ENCODE assay signal across 23 cellular contexts in the genomic region with DNA sequence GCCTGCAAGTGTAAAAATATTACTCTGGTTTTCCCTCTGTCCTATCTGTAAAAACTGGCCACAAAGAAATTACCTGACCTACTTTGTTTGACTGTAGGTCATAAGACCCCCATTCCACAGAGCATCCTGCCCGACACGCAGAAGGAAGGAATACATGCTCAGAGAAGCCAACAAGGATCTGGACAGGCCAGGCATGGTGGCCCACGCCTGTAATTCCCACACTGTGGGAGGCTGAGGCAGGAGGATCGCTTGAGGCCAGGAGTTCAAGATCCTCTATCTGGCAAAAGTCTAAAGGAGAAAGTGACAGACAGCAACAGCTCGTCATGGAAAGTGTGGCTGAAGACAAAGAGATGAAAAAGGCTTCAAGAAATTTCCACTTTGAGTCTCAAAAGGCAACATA.
"Had no signal": no experiment of that assay in that cellular context is flagged by ENCODE, and none has a peak within 500 bp of the region (broad histone marks: within the 10 kb centered on the region; RNA-seq: fewer than 3 reads in every experiment).

No MANE protein-coding gene starts in this region.

- H3K27me3 ChIP-seq: adrenal gland, ascending aorta, dorsolateral prefrontal cortex, esophagus muscularis mucosa, right lobe of liver, upper lobe of left lung had no signal

- H3K36me3 Mint-ChIP-seq: natural killer cell treated with Interleukin-12 subunit alpha and Interleukin-12 subunit beta and Interleukin-15 and Interleukin-18, amount 100 ng/mL, for 72 hours had no signal

- H3K27ac Mint-ChIP-seq: activated CD4-positive, alpha-beta memory T cell treated with anti-CD3 and anti-CD28 coated beads, Interleukin-2, amount 10 ng/mL, durations not matched to agents 7 days and 5 days; activated CD4-positive, alpha-beta T cell treated with anti-CD3 and anti-CD28 coated beads for 36 hours; activated naive CD4-positive, alpha-beta T cell treated with anti-CD3 and anti-CD28 coated beads for 36 hours; effector memory CD8-positive, alpha-beta T cell had no signal

- H3K36me3 ChIP-seq: adrenal gland, ascending aorta, esophagus muscularis mucosa, right lobe of liver, upper lobe of left lung had no signal

- ATAC-seq: activated CD4-positive, alpha-beta T cell treated with anti-CD3 and anti-CD28 coated beads for 36 hours; effector memory CD8-positive, alpha-beta T cell; left ventricle myocardium superior; natural killer cell treated with Interleukin-12 subunit alpha and Interleukin-12 subunit beta and Interleukin-15 and Interleukin-18, amount 100 ng/mL, for 72 hours; right lobe of liver had no signal

- H3K4me3 Mint-ChIP-seq: activated CD4-positive, alpha-beta memory T cell treated with anti-CD3 and anti-CD28 coated beads, Interleukin-2, amount 10 ng/mL, durations not matched to agents 7 days and 5 days; activated CD4-positive, alpha-beta T cell treated with anti-CD3 and anti-CD28 coated beads for 36 hours; activated naive CD4-positive, alpha-beta T cell treated with anti-CD3 and anti-CD28 coated beads for 36 hours; effector memory CD8-positive, alpha-beta T cell; natural killer cell treated with Interleukin-12 subunit alpha and Interleukin-12 subunit beta and Interleukin-15 and Interleukin-18, amount 100 ng/mL, for 72 hours had no signal

- H3K9me3 Mint-ChIP-seq: activated CD4-positive, alpha-beta memory T cell treated with anti-CD3 and anti-CD28 coated beads, Interleukin-2, amount 10 ng/mL, durations not matched to agents 7 days and 5 days; activated naive CD4-positive, alpha-beta T cell treated with anti-CD3 and anti-CD28 coated beads for 36 hours; effector memory CD8-positive, alpha-beta T cell; natural killer cell treated with Interleukin-12 subunit alpha and Interleukin-12 subunit beta and Interleukin-15 and Interleukin-18, amount 100 ng/mL, for 72 hours had no signal

- H3K4me3 ChIP-seq: adrenal gland, ascending aorta, dorsolateral prefrontal cortex, esophagus muscularis mucosa, right lobe of liver, upper lobe of left lung had no signal

- H3K27me3 Mint-ChIP-seq: activated CD4-positive, alpha-beta memory T cell treated with anti-CD3 and anti-CD28 coated beads, Interleukin-2, amount 10 ng/mL, durations not matched to agents 7 days and 5 days; activated CD4-positive, alpha-beta T cell treated with anti-CD3 and anti-CD28 coated beads for 36 hours; effector memory CD8-positive, alpha-beta T cell; natural killer cell treated with Interleukin-12 subunit alpha and Interleukin-12 subunit beta and Interleukin-15 and Interleukin-18, amount 100 ng/mL, for 72 hours had no signal

- H3K27ac ChIP-seq: adrenal gland, ascending aorta, esophagus muscularis mucosa, parathyroid adenoma, right lobe of liver, upper lobe of left lung had no signal

- DNase-seq: activated CD4-positive, alpha-beta memory T cell treated with anti-CD3 and anti-CD28 coated beads, Interleukin-2, amount 10 ng/mL, durations not matched to agents 7 days and 5 days; activated CD4-positive, alpha-beta T cell treated with anti-CD3 and anti-CD28 coated beads for 36 hours; activated effector memory CD4-positive, alpha-beta T cell treated with Interleukin-2 at 50 U/mL for 16 hours; activated naive CD4-positive, alpha-beta T cell treated with anti-CD3 and anti-CD28 coated beads for 36 hours; central memory CD4-positive, alpha-beta T cell; effector memory CD8-positive, alpha-beta T cell; hippocampal formation; kidney glomerular epithelial cell; left ventricle myocardium superior; mammary epithelial cell; midbrain; small intestine; stimulated activated CD4-positive, alpha-beta T cell treated with anti-CD3 and anti-CD28 coated beads, Interleukin-15, amount 100 ng/mL, for 24 hours; stimulated activated naive CD4-positive, alpha-beta T cell; T-helper 9 cell; upper lobe of left lung had no signal
